Comparison of ENCODE assay signal across 18 cellular contexts in the genomic region with DNA sequence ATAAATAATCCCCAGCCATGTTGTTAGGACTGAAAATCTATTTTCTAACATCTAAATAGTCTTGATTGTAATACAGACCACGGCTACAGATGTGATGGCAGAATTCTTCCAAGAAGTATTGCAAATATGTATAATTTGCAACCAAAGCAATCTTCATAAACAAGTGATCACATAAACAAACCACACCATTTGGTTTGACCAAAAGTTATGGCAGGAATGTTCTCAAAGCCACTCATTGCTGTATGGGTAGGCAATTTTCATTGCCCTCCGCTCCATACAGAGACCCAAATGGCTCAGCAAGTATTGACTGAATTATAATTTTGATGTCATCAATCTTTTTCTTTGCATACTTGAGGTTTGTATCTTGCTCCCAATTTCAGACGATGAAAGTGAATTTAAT. TPM values are rescaled to one million over a fixed set of nuclear protein-coding genes. Genes with fewer than 3 reads are reported as not detected.
DNase-seq lines count a peak whose midpoint lies in the region; FAIRE-seq and TF ChIP-seq lines count a peak whose summit lies in the region.
"Had no signal": no experiment of that assay in that cellular context is flagged by ENCODE, and none has a peak within 500 bp of the region (broad histone marks: within the 10 kb centered on the region; RNA-seq: fewer than 3 reads in every experiment).

No MANE protein-coding gene starts in this region.

- no peak for TF ChIP-seq CTCF in PC-9 (conservative IDR thresholded peaks at IDR 0.05)
- TF ChIP-seq CTCF in endothelial cell of umbilical vein (IDR thresholded peaks at IDR 0.05; ENCODE audit: extremely low read depth in 1 of 2, insufficient read depth in 1 of 2, low read depth in 1 of 2, low read length in 2 of 2): no peak
- no peak for TF ChIP-seq CTCF in transverse colon (IDR thresholded peaks at IDR 0.05)

- no peak overlapping the region for H4K91ac ChIP-seq in neuronal stem cell (ENCODE audit: low read depth, low read length, poor library complexity)

- peaks cover 14% of the 10 kb centered on the region for H3F3A ChIP-seq in PC-9 (ENCODE audit: insufficient read depth, low read depth)

- H4K20me1 ChIP-seq in PC-9 (ENCODE audit: insufficient read depth) (no peaks in the 10 kb centered on the region), endothelial cell of umbilical vein (replicated peaks; ENCODE audit: control insufficient read depth, extremely low read depth, insufficient read depth, low read length) (no peaks in the 10 kb centered on the region)

- no peak for TF ChIP-seq POLR2A in endothelial cell of umbilical vein (IDR thresholded peaks at IDR 0.05; ENCODE audit: low read depth, low read length)
- TF ChIP-seq POLR2A in transverse colon (IDR thresholded peaks at IDR 0.05): no peak

- peaks cover 34% of the 10 kb centered on the region for H3K4me1 ChIP-seq in PC-9 (replicated peaks; ENCODE audit: insufficient read depth)
- H3K4me1 ChIP-seq in endothelial cell of umbilical vein (ENCODE audit: control insufficient read depth, extremely low read depth, insufficient read depth, low read length): peaks cover 27% of the 10 kb centered on the region
- H3K4me1 ChIP-seq in neuronal stem cell (ENCODE audit: control insufficient read depth in 2 of 2, insufficient read depth in 1 of 2, low read depth in 1 of 2, low read length in 2 of 2): peaks cover 0 to 10% of the 10 kb centered on the region in 2 donors
- H3K4me1 ChIP-seq in transverse colon: peaks cover 0 to 14% (median 1%) of the 10 kb centered on the region in 4 donors

- dilution Hi-C loops in endothelial cell of umbilical vein (cut with MboI; ENCODE audit: extremely low pct_ligation_motif_present, low sequenced_read_pairs): no loop called here

- no peaks in the 10 kb centered on the region for H3K79me1 ChIP-seq in neuronal stem cell (ENCODE audit: low read depth, low read length)

- no peak overlapping the region for H3K4me3 ChIP-seq in PC-9
- H3K4me3 ChIP-seq in endothelial cell of umbilical vein (replicated peaks in 1 of 3; ENCODE audit: insufficient read depth in 1 of 3, low read depth in 1 of 3, low read length in 3 of 3): no peak overlapping the region
- no peak overlapping the region for H3K4me3 ChIP-seq in neuronal stem cell (ENCODE audit: low read length in 2 of 2)
- H3K4me3 ChIP-seq in transverse colon: no peak overlapping the region

- no peak overlapping the region for H3K4ac ChIP-seq in neuronal stem cell (ENCODE audit: low read length)

- no peak overlapping the region for H4K8ac ChIP-seq in neuronal stem cell (ENCODE audit: low read depth, low read length)

- no peak for TF ChIP-seq EP300 in transverse colon (IDR thresholded peaks at IDR 0.05; ENCODE audit: low read depth)

- intact Hi-C loops in PC-9 (cut with micrococcal nuclease; ENCODE audit: unreplicated experiment): loop anchor here (1.0 to 10.0 kb wide), 4 partner anchors 19 to 518 kb away; a partner anchor contains a TSS
- intact Hi-C loops in endothelial cell of umbilical vein (cut with micrococcal nuclease): loop anchor here (5.0 to 10.0 kb wide), 4 partner anchors 518 to 939 kb away; a partner anchor contains a TSS
- intact Hi-C loops in transverse colon (cut with DNase I; ENCODE audit: low total_unique reads): no loop called here

- H3K4me2 ChIP-seq in PC-9: peak overlapping the region; percentile 65
- peak overlapping the region; percentile 96 for H3K4me2 ChIP-seq in endothelial cell of umbilical vein (ENCODE audit: insufficient read depth, low read length)
- H3K4me2 ChIP-seq in neuronal stem cell (ENCODE audit: insufficient read depth, low read length, poor library complexity, severe bottlenecking): no peak overlapping the region

- POLR2A ChIA-PET in PC-9 (lab: Charles Lee; ENCODE audit: unreplicated experiment) (interaction anchor here (0.5 kb wide), 1 partner anchor 178 kb away, joined by 6 read pairs; no protein-coding TSS in a partner anchor), endothelial cell of umbilical vein (lab: Charles Lee) (no interaction called here)

- no peak overlapping the region for H3K14ac ChIP-seq in neuronal stem cell (ENCODE audit: low read length)

- peak; percentile 13 for DNase-seq in Daoy (ENCODE audit: low read depth)
- DNase-seq in PC-9: no peak
- no peak for DNase-seq in endothelial cell of umbilical vein (ENCODE audit: low read depth, low spot score)
- no peak for DNase-seq in neuronal stem cell (ENCODE audit: low spot score)
- no peak for DNase-seq in NCI-H2196 (lab: John Stamatoyannopoulos, UW; ENCODE audit: unreplicated experiment)
- DNase-seq in transverse colon: no peak
- no peak for DNase-seq in cerebellar nuclear complex (lab: John Stamatoyannopoulos, UW)
- DNase-seq in SW 1271 (lab: John Stamatoyannopoulos, UW): no peak
- DNase-seq: activated CD4-positive, alpha-beta T cell treated with anti-CD3 and anti-CD28 coated beads, Interleukin-2, amount 50 U/mL, for 4 hours; activated naive CD4-positive, alpha-beta T cell treated with anti-CD3 and anti-CD28 coated beads, Interleukin-2, amount 50 U/mL, for 16 hours; activated T-cell treated with anti-CD3 and anti-CD28 coated beads, Interleukin-2, amount 50 U/mL, for 1 hour; NCI-H2081 treated with DMSO at 0.1 percent for 48 hours; NCI-H526 treated with DMSO at 0.1 percent for 48 hours; right cardiac atrium; stimulated activated naive CD8-positive, alpha-beta T cell treated with anti-CD3 and anti-CD28 coated beads, Interleukin-15, amount 100 ng/mL, for 72 hours had no signal

- H2BK120ac ChIP-seq in neuronal stem cell (ENCODE audit: low read depth, low read length): no peak overlapping the region

- no peak overlapping the region for H2BK15ac ChIP-seq in neuronal stem cell (ENCODE audit: low read length)

- H2AFZ ChIP-seq in PC-9 (no peak overlapping the region), endothelial cell of umbilical vein (ENCODE audit: low read depth, low read length) (no peak overlapping the region), neuronal stem cell (ENCODE audit: low read length) (peak overlapping the region; percentile 31)

- H3K9me1 ChIP-seq in endothelial cell of umbilical vein (replicated peaks; ENCODE audit: control insufficient read depth, extremely low read depth, insufficient read depth, low read length): no peaks in the 10 kb centered on the region

- no peaks in the 10 kb centered on the region for H3K9me2 ChIP-seq in PC-9 (ENCODE audit: insufficient read depth)

- H3K79me2 ChIP-seq in PC-9 (ENCODE audit: low read depth) (no peaks in the 10 kb centered on the region), endothelial cell of umbilical vein (ENCODE audit: control insufficient read depth, insufficient read depth, low read length) (no peaks in the 10 kb centered on the region)

- H3K9me3 ChIP-seq in PC-9 (ENCODE audit: insufficient read depth, low read depth) (no peaks in the 10 kb centered on the region), endothelial cell of umbilical vein (replicated peaks; ENCODE audit: control insufficient read depth, insufficient read depth, low read length) (no peaks in the 10 kb centered on the region), neuronal stem cell (replicated peaks in 1 of 2; ENCODE audit: control insufficient read depth in 2 of 2, insufficient read depth in 1 of 2, low read depth in 1 of 2, low read length in 2 of 2) (no peaks in the 10 kb centered on the region), transverse colon (no peaks in the 10 kb centered on the region)

- in situ Hi-C loops in transverse colon (cut with MboI; ENCODE audit: low pct_ligation_motif_present in 1 of 4, low pct_unique_long_range_greater_than_20kb in 1 of 4, low sequenced_read_pairs in 3 of 4): loop anchor here in 3 of 4 donors (5.0 to 10.0 kb wide), 4 partner anchors 78 to 151 kb away; no protein-coding TSS in a partner anchor

- H3K27ac ChIP-seq in PC-9: no peak overlapping the region
- H3K27ac ChIP-seq in endothelial cell of umbilical vein (ENCODE audit: insufficient read depth, low read depth, low read length): peak overlapping the region; percentile 94
- H3K27ac ChIP-seq in neuronal stem cell (replicated peaks; ENCODE audit: low read length): no peak overlapping the region
- no peak overlapping the region for H3K27ac ChIP-seq in transverse colon
- H3K27ac ChIP-seq: VCaP had no signal

- no TSS peak for BruUV-seq in PC-9 (replicated peaks; lab: Mats Ljungman, UMichigan)
- no TSS peak for BruUV-seq in endothelial cell of umbilical vein (replicated peaks; lab: Mats Ljungman, UMichigan)

- no peak overlapping the region for H3K23ac ChIP-seq in neuronal stem cell (ENCODE audit: low read depth, low read length, poor library complexity)

- no peaks in the 10 kb centered on the region for H3K27me3 ChIP-seq in PC-9 (ENCODE audit: insufficient read depth, low read depth)
- H3K27me3 ChIP-seq in endothelial cell of umbilical vein (ENCODE audit: control insufficient read depth in 2 of 2, insufficient read depth in 2 of 2, low read length in 2 of 2): no peaks in the 10 kb centered on the region
- H3K27me3 ChIP-seq in neuronal stem cell (ENCODE audit: control insufficient read depth in 3 of 3, insufficient read depth in 3 of 3, low read depth in 1 of 3, low read length in 3 of 3): no peaks in the 10 kb centered on the region
- H3K27me3 ChIP-seq in transverse colon: no peaks in the 10 kb centered on the region

- no peak overlapping the region for H3K18ac ChIP-seq in neuronal stem cell (ENCODE audit: low read length)

- H2BK12ac ChIP-seq in neuronal stem cell (ENCODE audit: low read length): no peak overlapping the region

- H3K36me3 ChIP-seq in PC-9 (ENCODE audit: low read depth) (no peaks in the 10 kb centered on the region), endothelial cell of umbilical vein (ENCODE audit: control insufficient read depth in 2 of 2, extremely low read depth in 1 of 2, insufficient read depth in 2 of 2, low read length in 2 of 2) (no peaks in the 10 kb centered on the region), neuronal stem cell (replicated peaks in 1 of 2; ENCODE audit: control insufficient read depth in 2 of 2, insufficient read depth in 2 of 2, low read length in 2 of 2) (no peaks in the 10 kb centered on the region), transverse colon (no peaks in the 10 kb centered on the region)

- no peak overlapping the region for H2AK5ac ChIP-seq in neuronal stem cell (ENCODE audit: low read depth, low read length)

- H2BK5ac ChIP-seq in neuronal stem cell (ENCODE audit: low read length): no peak overlapping the region

- CTCF ChIA-PET in PC-9 (lab: Charles Lee) (no interaction called here), endothelial cell of umbilical vein (lab: Charles Lee) (interaction anchor here (0.6 to 1.6 kb wide), 7 partner anchors 11 to 144 kb away, joined by 3 to 8 read pairs (median 4); no protein-coding TSS in a partner anchor)

- FAIRE-seq in endothelial cell of umbilical vein (lab: Jason Lieb, UNC): no peak
- FAIRE-seq: HepG2 had no signal

- WGBS in neuronal stem cell (ENCODE audit: extremely low coverage in 2 of 2, insufficient read length in 2 of 2, insufficient replicate concordance in 1 of 2), 2 donors: no CpG with 5 or more reads among the region's 3 CpGs
- 52 to 58% methylated on average over 2 to 3 of the region's 3 CpGs for WGBS in transverse colon (ENCODE audit: low coverage in 1 of 2), 2 donors

- peak overlapping the region; percentile 67 for H3K9ac ChIP-seq in endothelial cell of umbilical vein (replicated peaks; ENCODE audit: extremely low read depth, insufficient read depth, low read length)
- no peak overlapping the region for H3K9ac ChIP-seq in neuronal stem cell (ENCODE audit: low read depth, low read length, poor library complexity)

RNA-seq across cellular contexts. Expression of a gene that starts 19.0 kb away (rescaled TPM):
- 4.2 and 5.6 TPM in 2 replicates for total RNA-seq in Daoy (2014; rRNA removed; shearing (Covaris generic))
- total RNA-seq in PC-9 (2021) (5.2 and 7.8 TPM in 2 replicates), endothelial cell of umbilical vein (31.0 and 31.3 TPM in 2 replicates), transverse colon (10 to 100 TPM in 1 of 4 donors, 1 to 10 TPM in 3; 4.0 to 13.1 (median 9.0) TPM)
- 19.4 and 21.2 TPM in 2 replicates for polyA plus RNA-seq in endothelial cell of umbilical vein
- polyA plus RNA-seq in endothelial cell of umbilical vein (2011; cell fraction: cytosol; rRNA removed): 20.3 and 22.4 TPM in 2 replicates
- 41.4 and 54.0 TPM in 2 replicates for polyA plus RNA-seq in endothelial cell of umbilical vein (2011; cell fraction: nucleus; rRNA removed)
- polyA plus RNA-seq in endothelial cell of umbilical vein (2012): 18.4 and 21.8 TPM in 2 replicates
- polyA minus RNA-seq in endothelial cell of umbilical vein: 37.1 and 42.0 TPM in 2 replicates
- 11.5 TPM for polyA minus RNA-seq in endothelial cell of umbilical vein (2011; cell fraction: cytosol; rRNA and poly(A)+ RNA removed)
- 24.6 and 33.4 TPM in 2 replicates for polyA minus RNA-seq in endothelial cell of umbilical vein (2011; cell fraction: nucleus; rRNA and poly(A)+ RNA removed)
- polyA plus RNA-seq in neuronal stem cell (2013, experiment 1 of 2): 16.5 TPM
- 15.5 TPM for polyA plus RNA-seq in neuronal stem cell (2013, experiment 2 of 2)
- total RNA-seq: OCI-LY7 had no signal
